In genomic region chr2:209334188-209335017, GRCh38 we compare ENCODE assay signal across 8 cellular contexts.
DNase-seq lines count a peak whose midpoint lies in the region; ATAC-seq, FAIRE-seq and TF ChIP-seq lines count a peak whose summit lies in the region.

No MANE protein-coding gene starts in this region.

- intact Hi-C loops in Panc1 (cut with micrococcal nuclease; ENCODE audit: unreplicated experiment) (loop anchor here (1.0 to 10.0 kb wide), 4 partner anchors 90 to 860 kb away; partner anchors contain the start of gene MAP2), kidney (cut with DNase I) (no loop called here)

- in situ Hi-C loops in Panc1 (cut with HindIII; ENCODE audit: low pct_unique_long_range_greater_than_20kb, low sequenced_read_pairs): loop anchor here (5.0 kb wide), 1 partner anchor 937 kb away; no protein-coding TSS in a partner anchor

- H3K27ac ChIP-seq in 22Rv1: no peak overlapping the region
- peak overlapping the region; percentile 18; the same call in 1 of the 2 replicates for H3K27ac ChIP-seq in Panc1 (ENCODE audit: low read length)
- no peak overlapping the region for H3K27ac ChIP-seq in kidney (ENCODE audit: low read depth in 2 of 2, low read length in 2 of 2)

- no peaks in the 10 kb centered on the region for H3K4me1 Mint-ChIP-seq in brain

- H3K36me3 Mint-ChIP-seq in brain: no peaks in the 10 kb centered on the region

- POLR2A ChIA-PET in Panc1 (lab: Charles Lee): no interaction called here

- H3K9me3 Mint-ChIP-seq in brain: peaks cover 0 to 2% (median 0%) of the 10 kb centered on the region in 5 experiments

- no peak overlapping the region for H3K9ac ChIP-seq in kidney (ENCODE audit: low read length in 2 of 2)

- H3K27me3 Mint-ChIP-seq in brain: no peaks in the 10 kb centered on the region

- H3K36me3 ChIP-seq in Panc1 (ENCODE audit: control insufficient read depth, insufficient read depth, low read length): no peaks in the 10 kb centered on the region
- no peaks in the 10 kb centered on the region for H3K36me3 ChIP-seq in kidney (ENCODE audit: control insufficient read depth in 1 of 2, insufficient read depth in 2 of 2, low read length in 2 of 2)

- H3K27ac Mint-ChIP-seq in brain: no peak overlapping the region

- H3K27me3 ChIP-seq in Panc1 (ENCODE audit: control insufficient read depth, insufficient read depth, low read length): no peaks in the 10 kb centered on the region

- peak; percentile 24 for DNase-seq in HFF-Myc (ENCODE audit: extremely low read depth, low read depth)
- peak; percentile 70 for DNase-seq in M059J (ENCODE audit: low read depth)
- peak; percentile 43 for DNase-seq in Panc1 (ENCODE audit: low read depth, low spot score)
- no peak for DNase-seq in kidney
- peak; percentile 19 for DNase-seq in stimulated activated CD4-positive, alpha-beta T cell treated with anti-CD3 and anti-CD28 coated beads, Interleukin-4, amount 100 ng/mL, for 24 hours

- CTCF ChIA-PET in Panc1 (lab: Charles Lee): interaction anchor here (1.0 to 1.4 kb wide), 5 partner anchors 10 to 939 kb away, joined by 3 to 8 read pairs (median 5); partner anchors contain the start of gene MAP2

- H3K4me3 ChIP-seq in HFF-Myc (replicated peaks; ENCODE audit: low read depth, low read length) (no peak overlapping the region), Panc1 (ENCODE audit: low read depth in 2 of 2, low read length in 2 of 2) (no peak overlapping the region), kidney (ENCODE audit: low read length in 2 of 2) (no peak overlapping the region)

- no peak for FAIRE-seq in kidney (lab: Jason Lieb, UNC)

- peak; percentile 95 for ATAC-seq in Panc1

- no TSS peak for BruUV-seq in Panc1 (replicated peaks; lab: Mats Ljungman, UMichigan)

- H3K4me1 ChIP-seq in Panc1 (ENCODE audit: control insufficient read depth, insufficient read depth, low read length) (0 out of 2 replicates have a peak, but pooled peaks cover 6% of the 10 kb centered on the region), kidney (ENCODE audit: control insufficient read depth in 1 of 2, insufficient read depth in 1 of 2, low read depth in 1 of 2, low read length in 2 of 2) (no peaks in the 10 kb centered on the region)

- TF ChIP-seq CTCF in 22Rv1 (IDR thresholded peaks at IDR 0.05) (peak; percentile 95), GM12872 (IDR thresholded peaks at IDR 0.05; ENCODE audit: insufficient read depth, low read depth, low read length) (peak; percentile 81), HFF-Myc (IDR thresholded peaks at IDR 0.05; ENCODE audit: low read depth, low read length, missing control alignments) (peak; percentile 78), Panc1 (IDR thresholded peaks at IDR 0.05) (peak; percentile 94), brain (conservative IDR thresholded peaks at IDR 0.05) (peak; percentile 93 to 96), kidney (IDR thresholded peaks at IDR 0.05; ENCODE audit: borderline replicate concordance, extremely low read depth, insufficient read depth) (peak; percentile 87)

- no peaks in the 10 kb centered on the region for H3K9me3 ChIP-seq in Panc1 (ENCODE audit: control insufficient read depth, insufficient read depth, low read depth, low read length)
- H3K9me3 ChIP-seq in kidney (ENCODE audit: control insufficient read depth in 1 of 2, low read length in 2 of 2): no peaks in the 10 kb centered on the region

- H3K4me3 Mint-ChIP-seq in brain: peak overlapping the region in 1 of 5 experiments; percentile 48
